In genomic region chr16:2928796-2929195, GRCh38 we compare ENCODE assay signal across 25 cellular contexts. TPM values are rescaled to one million over a fixed set of nuclear protein-coding genes. Genes with fewer than 3 reads are reported as not detected.
"Had no signal": no experiment of that assay in that cellular context is flagged by ENCODE, and none has a peak within 500 bp of the region (broad histone marks: within the 10 kb centered on the region; RNA-seq: fewer than 3 reads in every experiment).

No MANE protein-coding gene starts in this region.

- H3K36me3 Mint-ChIP-seq: activated CD4-positive, alpha-beta memory T cell treated with anti-CD3 and anti-CD28 coated beads for 36 hours; activated naive CD8-positive, alpha-beta T cell had no signal

- H2AFZ ChIP-seq: PC-9 had no signal

- H3K27me3 Mint-ChIP-seq: activated CD4-positive, alpha-beta memory T cell treated with anti-CD3 and anti-CD28 coated beads for 36 hours; activated CD4-positive, alpha-beta T cell treated with anti-CD3 and anti-CD28 coated beads, Interleukin-2, amount 10 ng/mL, durations not matched to agents 7 days and 5 days; activated naive CD8-positive, alpha-beta T cell; T-cell had no signal

- H3K4me2 ChIP-seq: PC-9 had no signal

- H3K4me3 Mint-ChIP-seq: activated CD4-positive, alpha-beta memory T cell treated with anti-CD3 and anti-CD28 coated beads for 36 hours; activated CD4-positive, alpha-beta T cell treated with anti-CD3 and anti-CD28 coated beads, Interleukin-2, amount 10 ng/mL, durations not matched to agents 7 days and 5 days; activated naive CD4-positive, alpha-beta T cell treated with anti-CD3 and anti-CD28 coated beads for 36 hours; activated naive CD8-positive, alpha-beta T cell; activated T-cell treated with anti-CD3 and anti-CD28 coated beads, Interleukin-2, amount 50 U/mL, for 4 hours; T-cell had no signal

- ATAC-seq: activated T-cell treated with anti-CD3 and anti-CD28 coated beads, Interleukin-2, amount 50 U/mL, for 4 hours; Right ventricle myocardium inferior; T-cell had no signal

- H3K27ac ChIP-seq: PC-9, SK-N-MC had no signal

- H3K27ac Mint-ChIP-seq: activated CD4-positive, alpha-beta memory T cell treated with anti-CD3 and anti-CD28 coated beads for 36 hours; activated CD4-positive, alpha-beta T cell treated with anti-CD3 and anti-CD28 coated beads, Interleukin-2, amount 10 ng/mL, durations not matched to agents 7 days and 5 days; activated naive CD4-positive, alpha-beta T cell treated with anti-CD3 and anti-CD28 coated beads for 36 hours; activated naive CD8-positive, alpha-beta T cell; T-cell had no signal

- FAIRE-seq: TTC549 had no signal

- DNase-seq: activated CD4-positive, alpha-beta memory T cell treated with anti-CD3 and anti-CD28 coated beads for 36 hours; activated CD4-positive, alpha-beta T cell treated with anti-CD3 and anti-CD28 coated beads, Interleukin-2, amount 10 ng/mL, durations not matched to agents 7 days and 5 days; activated CD4-positive, CD25-positive, alpha-beta regulatory T cell; activated CD8-positive, alpha-beta memory T cell treated with anti-CD3 and anti-CD28 coated beads for 24 hours; activated gamma-delta T cell; activated naive CD4-positive, alpha-beta T cell treated with anti-CD3 and anti-CD28 coated beads for 36 hours; activated T-cell treated with anti-CD3 and anti-CD28 coated beads, Interleukin-2, amount 50 U/mL, for 4 hours; MG63; MV-4-11; NCI-H1092 treated with DMSO at 0.1 percent for 48 hours; NCI-H1417 treated with DMSO at 0.1 percent for 48 hours; NCI-H1694 treated with DMSO at 0.1 percent for 48 hours; NCI-H2029 treated with DMSO at 0.1 percent for 48 hours; NCI-H345; NCI-H510A; NCI-H526 treated with DMSO at 0.1 percent for 48 hours; PC-9; T-cell; T-helper 2 cell; T1000 had no signal

- H3K9me3 Mint-ChIP-seq: activated CD4-positive, alpha-beta memory T cell treated with anti-CD3 and anti-CD28 coated beads for 36 hours; activated CD4-positive, alpha-beta T cell treated with anti-CD3 and anti-CD28 coated beads, Interleukin-2, amount 10 ng/mL, durations not matched to agents 7 days and 5 days; activated naive CD4-positive, alpha-beta T cell treated with anti-CD3 and anti-CD28 coated beads for 36 hours; activated T-cell treated with anti-CD3 and anti-CD28 coated beads, Interleukin-2, amount 50 U/mL, for 4 hours; T-cell had no signal

- H3K27me3 ChIP-seq: MG63 had no signal

- H3K4me3 ChIP-seq: MG63, PC-9, SK-N-MC had no signal

RNA-seq across cellular contexts. Expression of gene KREMEN2, which starts 35.3 kb away (rescaled TPM):
- total RNA-seq: activated CD4-positive, alpha-beta memory T cell treated with anti-CD3 and anti-CD28 coated beads for 36 hours; activated naive CD4-positive, alpha-beta T cell treated with anti-CD3 and anti-CD28 coated beads for 36 hours; cardiac septum; Right ventricle myocardium inferior had no signal
